2 cellular contexts compared by ENCODE assay signal in the genomic region with DNA sequence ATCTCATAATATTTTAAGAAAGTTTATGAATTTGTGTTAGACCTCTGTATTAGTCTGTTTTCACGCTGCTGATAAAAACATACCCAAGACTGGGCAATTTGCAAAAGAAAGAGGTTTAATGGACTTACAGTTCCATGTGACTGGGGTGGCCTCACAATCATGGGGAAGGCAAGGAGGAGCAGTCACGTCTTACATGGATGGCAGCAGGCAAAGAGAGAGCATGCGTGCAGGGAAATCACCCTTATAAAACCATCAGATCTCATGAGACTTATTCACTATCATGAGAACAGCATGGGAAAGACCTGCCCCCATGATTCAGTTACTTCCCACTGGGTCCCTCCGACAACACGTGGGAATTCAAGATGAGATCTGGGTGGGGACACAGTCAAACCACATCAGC. TPM values are rescaled to one million over a fixed set of nuclear protein-coding genes. Genes with fewer than 3 reads are reported as not detected.
"Had no signal": no experiment of that assay in that cellular context is flagged by ENCODE, and none has a peak within 500 bp of the region (broad histone marks: within the 10 kb centered on the region; RNA-seq: fewer than 3 reads in every experiment).

No MANE protein-coding gene starts in this region.

RNA-seq across cellular contexts. Expression of gene ADGRG4, which starts 14.4 kb away (rescaled TPM):
- total RNA-seq: G401, GM12878 had no signal
- polyA plus RNA-seq: GM12878 had no signal
